In the genomic region with DNA sequence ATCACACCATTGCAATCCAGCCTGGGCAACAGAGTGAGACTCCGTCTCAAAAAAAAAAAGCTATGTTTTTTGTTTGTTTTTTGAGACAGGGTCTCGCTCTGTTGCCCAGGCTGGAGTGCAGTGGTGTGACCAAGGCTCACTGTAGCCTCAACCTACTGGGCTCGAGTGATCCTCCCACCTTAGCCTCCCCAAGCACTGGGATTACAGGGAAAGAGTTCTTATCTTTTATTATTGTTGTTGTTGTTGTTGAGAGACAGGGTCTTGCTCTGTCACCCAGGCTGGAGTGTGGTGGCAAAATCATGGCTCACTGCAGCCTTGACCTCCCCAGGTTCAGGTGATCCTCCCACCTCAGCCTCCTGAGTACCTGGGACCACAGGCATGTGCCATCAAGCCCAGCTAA, we compare ENCODE assay signal across 14 cellular contexts. TPM values are rescaled to one million over a fixed set of nuclear protein-coding genes. Genes with fewer than 3 reads are reported as not detected.
DNase-seq lines count a peak whose midpoint lies in the region; ATAC-seq, FAIRE-seq and TF ChIP-seq lines count a peak whose summit lies in the region.
"Not testable (repeated sequence)": the region's sequence is repeated elsewhere in the genome, so short reads cannot be mapped to it uniquely, and the experiment has no call there.
"Had no signal": no experiment of that assay in that cellular context is flagged by ENCODE, and none has a peak within 500 bp of the region (broad histone marks: within the 10 kb centered on the region; RNA-seq: fewer than 3 reads in every experiment).

No MANE protein-coding gene starts in this region.

- H3K27me3 ChIP-seq in right cardiac atrium (ENCODE audit: control insufficient read depth, insufficient read depth), result not testable (repeated sequence)

- H3K9me3 Mint-ChIP-seq in IgD-negative memory B cell; activated naive CD8-positive, alpha-beta T cell treated with anti-CD3 and anti-CD28 coated beads for 36 hours; naive B cell; stimulated activated naive B cell treated with anti-CD40 and anti-IgM and Interleukin-4, amounts not matched to agents 10 μg/mL and 1 μg/mL and 100 μg/mL, for 72 hours: not testable (repeated sequence)

- DNase-seq in GM12892 (ENCODE audit: insufficient read length); activated naive CD8-positive, alpha-beta T cell treated with anti-CD3 and anti-CD28 coated beads for 36 hours; stimulated activated naive B cell treated with anti-CD40 and anti-IgM and Interleukin-4, amounts not matched to agents 10 μg/mL and 1 μg/mL and 100 μg/mL, for 72 hours: not testable (repeated sequence)
- DNase-seq in right cardiac atrium, result peak in 2 of 3 donors; percentile 9 to 10
- peak; percentile 6 for DNase-seq in naive B cell

- not testable (repeated sequence) for H3K9me3 ChIP-seq in right cardiac atrium (ENCODE audit: control insufficient read depth, low read length)

- H3K36me3 Mint-ChIP-seq in IgD-negative memory B cell (peaks cover 24% of the 10 kb centered on the region), naive B cell (peaks cover 25 to 63% of the 10 kb centered on the region in 2 donors)
- H3K36me3 Mint-ChIP-seq in activated naive CD8-positive, alpha-beta T cell treated with anti-CD3 and anti-CD28 coated beads for 36 hours, result peaks cover 67% of the 10 kb centered on the region
- H3K36me3 Mint-ChIP-seq in stimulated activated naive B cell treated with anti-CD40 and anti-IgM and Interleukin-4, amounts not matched to agents 10 μg/mL and 1 μg/mL and 100 μg/mL, for 72 hours, result peaks cover 73 to 86% of the 10 kb centered on the region in 2 donors

- not testable (repeated sequence) for H3K4me1 ChIP-seq in right cardiac atrium (ENCODE audit: control insufficient read depth, insufficient read depth, low read length)

- TF ChIP-seq POLR2A in GM12892 (IDR thresholded peaks at IDR 0.05; ENCODE audit: low read depth, low read length), result 0 out of 2 replicates have a peak, but pooled peaks have one; percentile 18

- ATAC-seq in right cardiac atrium; naive B cell (ENCODE audit: low read depth in 2 of 2); stimulated activated naive B cell treated with anti-CD40 and anti-IgM and Interleukin-4, amounts not matched to agents 10 μg/mL and 1 μg/mL and 100 μg/mL, for 72 hours (replicated peaks): not testable (repeated sequence)

- intact Hi-C loops in right cardiac atrium (cut with DNase I), result not testable (repeated sequence)

- not testable (repeated sequence) for FAIRE-seq in GM12892 (lab: Jason Lieb, UNC)

- H3K4me1 Mint-ChIP-seq in IgD-negative memory B cell, result not testable (repeated sequence)
- H3K4me1 Mint-ChIP-seq in activated naive CD8-positive, alpha-beta T cell treated with anti-CD3 and anti-CD28 coated beads for 36 hours, result peaks cover 27% of the 10 kb centered on the region
- peaks cover 21 to 33% (median 27%) of the 10 kb centered on the region in 3 donors for H3K4me1 Mint-ChIP-seq in naive B cell
- H3K4me1 Mint-ChIP-seq in stimulated activated naive B cell treated with anti-CD40 and anti-IgM and Interleukin-4, amounts not matched to agents 10 μg/mL and 1 μg/mL and 100 μg/mL, for 72 hours, result peaks cover 26 to 48% of the 10 kb centered on the region in 2 donors

- 94% methylated on average over 3 of the region's 3 CpGs for WGBS in right cardiac atrium

- not testable (repeated sequence) for H3K27ac ChIP-seq in right cardiac atrium (ENCODE audit: low read length)

- not testable (repeated sequence) for H3K4me3 ChIP-seq in right cardiac atrium (ENCODE audit: low read length)

- H3K27ac Mint-ChIP-seq in IgD-negative memory B cell, result peak overlapping the region in 2 of 3 donors; percentile 57 to 59
- peak overlapping the region; percentile 16 for H3K27ac Mint-ChIP-seq in activated naive CD8-positive, alpha-beta T cell treated with anti-CD3 and anti-CD28 coated beads for 36 hours
- peak overlapping the region in 4 of 6 donors; percentile 7 to 100 (median 76) for H3K27ac Mint-ChIP-seq in naive B cell
- peak overlapping the region; percentile 76 for H3K27ac Mint-ChIP-seq in stimulated activated naive B cell treated with anti-CD40 and anti-IgM and Interleukin-4, amounts not matched to agents 10 μg/mL and 1 μg/mL and 100 μg/mL, for 72 hours

- not testable (repeated sequence) for H3K4me3 Mint-ChIP-seq in IgD-negative memory B cell; activated naive CD8-positive, alpha-beta T cell treated with anti-CD3 and anti-CD28 coated beads for 36 hours; stimulated activated naive B cell treated with anti-CD40 and anti-IgM and Interleukin-4, amounts not matched to agents 10 μg/mL and 1 μg/mL and 100 μg/mL, for 72 hours
- H3K4me3 Mint-ChIP-seq in naive B cell, result peak overlapping the region in 1 of 8 donors; percentile 34

- H3K27me3 Mint-ChIP-seq in IgD-negative memory B cell; activated naive CD8-positive, alpha-beta T cell treated with anti-CD3 and anti-CD28 coated beads for 36 hours; naive B cell; stimulated activated naive B cell treated with anti-CD40 and anti-IgM and Interleukin-4, amounts not matched to agents 10 μg/mL and 1 μg/mL and 100 μg/mL, for 72 hours: not testable (repeated sequence)

RNA-seq across cellular contexts. Expression of a gene that starts 8.5 kb away (rescaled TPM):
- polyA plus RNA-seq in GM12892 (2012; ENCODE audit: missing spikeins), result 17.1 TPM
- polyA plus RNA-seq in IgD-negative memory B cell (28.6 TPM), right cardiac atrium (6.4 TPM), naive B cell (ENCODE audit: low read depth in 6 of 6) (10 to 100 TPM; 13.5 to 79.7 (median 55.3) TPM)
- total RNA-seq in activated naive CD8-positive, alpha-beta T cell treated with anti-CD3 and anti-CD28 coated beads for 36 hours, result 10 to 100 TPM; 72.2 to 73.7 TPM
- total RNA-seq in right cardiac atrium, result 10 to 100 TPM in 1 of 4 donors, 1 to 10 TPM in 3; 4.4 to 10.7 (median 6.3) TPM

RNA-seq across cellular contexts. Expression of a gene that starts 10.5 kb away (rescaled TPM):
- 16.9 TPM for polyA plus RNA-seq in GM12892 (2012; ENCODE audit: missing spikeins)
- 118 TPM for polyA plus RNA-seq in IgD-negative memory B cell
- 10 to 100 TPM; 44.9 to 53.8 TPM for total RNA-seq in activated naive CD8-positive, alpha-beta T cell treated with anti-CD3 and anti-CD28 coated beads for 36 hours
- total RNA-seq in right cardiac atrium, result 1 to 10 TPM; 2.3 to 4.4 (median 2.7) TPM
- polyA plus RNA-seq in right cardiac atrium, result 2.6 TPM
- 10 to 100 TPM; 33.8 to 58.5 (median 47.5) TPM for polyA plus RNA-seq in naive B cell (ENCODE audit: low read depth in 6 of 6)
- total RNA-seq: Daoy, G401 had no signal

RNA-seq across cellular contexts. Expression of a gene that starts 16.3 kb away (rescaled TPM):
- polyA plus RNA-seq in GM12892 (2012; ENCODE audit: missing spikeins), result not detected
- polyA plus RNA-seq in IgD-negative memory B cell (13.7 TPM), right cardiac atrium (36.7 TPM), naive B cell (ENCODE audit: low read depth in 6 of 6) (10 to 100 TPM in 2 of 6 donors, 1 to 10 TPM in 4; 3.4 to 28.6 (median 8.3) TPM)
- not detected for total RNA-seq in activated naive CD8-positive, alpha-beta T cell treated with anti-CD3 and anti-CD28 coated beads for 36 hours
- 10 to 100 TPM; 37.2 to 52.6 (median 43.3) TPM for total RNA-seq in right cardiac atrium
- total RNA-seq: A673; CD4-positive, CD25-positive, alpha-beta regulatory T cell; Daoy; G401 had no signal
- polyA plus RNA-seq: AG04450 had no signal

RNA-seq across cellular contexts. Expression of a gene that starts 23.4 kb away (rescaled TPM):
- 0.53 TPM for polyA plus RNA-seq in GM12892 (2012; ENCODE audit: missing spikeins)
- polyA plus RNA-seq in IgD-negative memory B cell (not detected), right cardiac atrium (33.2 TPM), naive B cell (ENCODE audit: low read depth in 6 of 6) (not detected)
- total RNA-seq in activated naive CD8-positive, alpha-beta T cell treated with anti-CD3 and anti-CD28 coated beads for 36 hours, result under 1 TPM; 0.68 to 0.88 TPM
- 10 to 100 TPM; 18.0 to 26.3 (median 21.0) TPM for total RNA-seq in right cardiac atrium
- total RNA-seq: CD4-positive, alpha-beta memory T cell; CD4-positive, CD25-positive, alpha-beta regulatory T cell had no signal
- polyA plus RNA-seq: CD14-positive monocyte; CD4-positive, CD25-positive, alpha-beta regulatory T cell; CD8-positive, alpha-beta memory T cell had no signal

RNA-seq across cellular contexts. Expression of a gene that starts 35.1 kb away (rescaled TPM):
- polyA plus RNA-seq in GM12892 (2012; ENCODE audit: missing spikeins), result 0.19 TPM
- polyA plus RNA-seq in IgD-negative memory B cell (not detected), right cardiac atrium (not detected), naive B cell (ENCODE audit: low read depth in 6 of 6) (not detected)
- 1 to 10 TPM; 2.3 to 2.4 TPM for total RNA-seq in activated naive CD8-positive, alpha-beta T cell treated with anti-CD3 and anti-CD28 coated beads for 36 hours
- not detected for total RNA-seq in right cardiac atrium
- total RNA-seq: CD4-positive, alpha-beta memory T cell; CD4-positive, CD25-positive, alpha-beta regulatory T cell had no signal
- polyA plus RNA-seq: AG04450; CD14-positive monocyte; CD4-positive, CD25-positive, alpha-beta regulatory T cell; CD8-positive, alpha-beta memory T cell had no signal

Comparison
In these comparisons a context has a peak if more than half of its experiments do, and no peak if none do; other contexts are left out.
1. H3K27ac Mint-ChIP-seq: peak in every context shown above with its lines; median percentile 76 in naive B cell; 76 in stimulated activated naive B cell treated with anti-CD40 and anti-IgM and Interleukin-4, amounts not matched to agents 10 μg/mL and 1 μg/mL and 100 μg/mL, for 72 hours; 58 in IgD-negative memory B cell; 16 in activated naive CD8-positive, alpha-beta T cell treated with anti-CD3 and anti-CD28 coated beads for 36 hours.